Comparison of ENCODE assay signal across 1 cellular context in genomic region chr22:22178566-22178965, GRCh38.
A peak's percentile ranks its signal among the peaks of the same experiment; 100 is the strongest.
TF ChIP-seq lines count a peak whose summit lies in the region.

No MANE protein-coding gene starts in this region.

TF ChIP-seq in K562, 482 proteins besides CTCF, POLR2A, EP300 and RAD21 (continued from another document and continues in another):
- TF ChIP-seq ZBTB26 (CRISPR knock-in tag; IDR thresholded peaks at IDR 0.05) (no peak), ATF2 (CRISPR knock-in tag; IDR thresholded peaks at IDR 0.05) (no peak), TCF7 (IDR thresholded peaks at IDR 0.05; ENCODE audit: borderline replicate concordance) (no peak), STAG1 (CRISPR knock-in tag; IDR thresholded peaks at IDR 0.05; ENCODE audit: borderline replicate concordance) (0 out of 2 replicates have a peak, but pooled peaks have one; percentile 47), PHB (CRISPR knock-in tag; IDR thresholded peaks at IDR 0.05) (no peak), TRIM24 (IDR thresholded peaks at IDR 0.05) (no peak), RERE (CRISPR knock-in tag; IDR thresholded peaks at IDR 0.05; ENCODE audit: borderline replicate concordance) (0 out of 2 replicates have a peak, but pooled peaks have one; percentile 3), ZNF224 (CRISPR knock-in tag; IDR thresholded peaks at IDR 0.05) (no peak), CBFA2T3 (IDR thresholded peaks at IDR 0.05) (no peak), ETV6 (IDR thresholded peaks at IDR 0.05; ENCODE audit: borderline replicate concordance in 1 of 2, low read depth in 2 of 2, low read length in 1 of 2) (no peak), ETV6 (CRISPR knock-in tag; IDR thresholded peaks at IDR 0.05; ENCODE audit: borderline replicate concordance) (no peak), E2F6 (IDR thresholded peaks at IDR 0.05; ENCODE audit: borderline replicate concordance in 1 of 2, extremely low read depth in 1 of 2, insufficient read depth in 1 of 2, insufficient read length in 1 of 2, low read depth in 1 of 2, low read length in 1 of 2, poor library complexity in 1 of 2, severe bottlenecking in 1 of 2) (no peak), POU5F1 (IDR thresholded peaks at IDR 0.05; ENCODE audit: borderline replicate concordance, low read depth, low read length, partially characterized antibody) (no peak), ZNF639 (CRISPR knock-in tag; conservative IDR thresholded peaks at IDR 0.05 in 1 of 2, IDR thresholded peaks at IDR 0.05 in 1 of 2) (peak in 1 of 2 experiments; percentile 77; a peak in 1 of 4 replicates), ZNF584 (CRISPR knock-in tag; IDR thresholded peaks at IDR 0.05; ENCODE audit: low read depth) (no peak), HOMEZ (CRISPR knock-in tag; IDR thresholded peaks at IDR 0.05) (no peak), CTCFL (IDR thresholded peaks at IDR 0.05; ENCODE audit: borderline replicate concordance, insufficient read depth, low read depth, low read length, poor library complexity, severe bottlenecking) (no peak), ZFP30 (CRISPR knock-in tag; IDR thresholded peaks at IDR 0.05; ENCODE audit: borderline replicate concordance) (no peak), ZZZ3 (IDR thresholded peaks at IDR 0.05) (no peak), ZNF695 (CRISPR knock-in tag; IDR thresholded peaks at IDR 0.05) (no peak), UBTF (IDR thresholded peaks at IDR 0.05; ENCODE audit: borderline replicate concordance in 1 of 2, low read depth in 2 of 2, low read length in 2 of 2) (no peak), ZNF589 (CRISPR knock-in tag; IDR thresholded peaks at IDR 0.05; ENCODE audit: low read depth) (no peak), CBX3 (IDR thresholded peaks at IDR 0.05; ENCODE audit: borderline replicate concordance in 1 of 2, low read length in 2 of 2) (peak in 1 of 2 experiments; percentile 65; a peak in 1 of 3 replicates), USF2 (CRISPR knock-in tag; IDR thresholded peaks at IDR 0.05) (no peak), ELK1 (CRISPR knock-in tag; IDR thresholded peaks at IDR 0.05) (0 out of 2 replicates have a peak, but pooled peaks have one; percentile 75), ZC3H4 (CRISPR knock-in tag; IDR thresholded peaks at IDR 0.05; ENCODE audit: borderline replicate concordance) (peak; percentile 71; the same call in 1 of the 2 replicates), TEAD4 (IDR thresholded peaks at IDR 0.05; ENCODE audit: low read length) (no peak), TEAD4 (CRISPR knock-in tag; IDR thresholded peaks at IDR 0.05; ENCODE audit: borderline replicate concordance) (no peak), CLOCK (CRISPR knock-in tag; IDR thresholded peaks at IDR 0.05; ENCODE audit: borderline replicate concordance) (no peak), YY1 (IDR thresholded peaks at IDR 0.05; ENCODE audit: borderline replicate concordance in 1 of 3, control insufficient read depth in 1 of 3, extremely low read depth in 1 of 3, insufficient read depth in 3 of 3, insufficient read length in 1 of 3, insufficient replicate concordance in 2 of 3, low read depth in 1 of 3, low read length in 2 of 3) (peak in 1 of 3 experiments; percentile 21), PHB2 (IDR thresholded peaks at IDR 0.05; ENCODE audit: low read depth) (no peak)
